ENCODE assay signal across 10 cellular contexts in genomic region chr17:27247071-27247957, GRCh38. TPM values are rescaled to one million over a fixed set of nuclear protein-coding genes. Genes with fewer than 3 reads are reported as not detected.
DNase-seq lines count a peak whose midpoint lies in the region; ATAC-seq and TF ChIP-seq lines count a peak whose summit lies in the region.
"Had no signal": no experiment of that assay in that cellular context is flagged by ENCODE, and none has a peak within 500 bp of the region (broad histone marks: within the 10 kb centered on the region; RNA-seq: fewer than 3 reads in every experiment).

No MANE protein-coding gene starts in this region.

- DNase-seq in DMS53 (lab: John Stamatoyannopoulos, UW) (peak; percentile 98), Panc1 (ENCODE audit: low read depth, low spot score) (no peak), fibroblast of gingiva (ENCODE audit: low read depth) (peak; percentile 99), pons (ENCODE audit: low spot score) (peak; percentile 76), NOMO-1 treated with dmso at 0.1 percent for 144 hours (lab: John Stamatoyannopoulos, UW; ENCODE audit: unreplicated experiment) (no peak)
- DNase-seq in activated T-cell treated with anti-CD3 and anti-CD28 coated beads, Interleukin-2, amount 50 U/mL, for 24 hours = no peak
- DNase-seq: activated naive CD8-positive, alpha-beta T cell treated with anti-CD3 and anti-CD28 coated beads, Interleukin-2, amount 10 ng/mL, durations not matched to agents 7 days and 5 days had no signal

- H3K27me3 ChIP-seq in Panc1 (ENCODE audit: control insufficient read depth, insufficient read depth, low read length) = no peaks in the 10 kb centered on the region

- no peaks in the 10 kb centered on the region for H3K9me3 Mint-ChIP-seq in activated T-cell treated with anti-CD3 and anti-CD28 coated beads, Interleukin-2, amount 50 U/mL, for 24 hours
- H3K9me3 Mint-ChIP-seq: activated naive CD8-positive, alpha-beta T cell treated with anti-CD3 and anti-CD28 coated beads, Interleukin-2, amount 10 ng/mL, durations not matched to agents 7 days and 5 days had no signal

- no peak overlapping the region for H3K27ac ChIP-seq in Panc1 (ENCODE audit: low read length)
- H3K27ac ChIP-seq: KMS-11 had no signal

- H3K4me1 Mint-ChIP-seq in activated T-cell treated with anti-CD3 and anti-CD28 coated beads, Interleukin-2, amount 50 U/mL, for 24 hours (ENCODE audit: low read depth) = peaks cover 6% of the 10 kb centered on the region

- TF ChIP-seq CTCF in Panc1 (IDR thresholded peaks at IDR 0.05) = no peak

- no peak overlapping the region for H3K4me3 ChIP-seq in Panc1 (ENCODE audit: low read depth in 2 of 2, low read length in 2 of 2)

- no peaks in the 10 kb centered on the region for H3K9me3 ChIP-seq in Panc1 (ENCODE audit: control insufficient read depth, insufficient read depth, low read depth, low read length)

- H3K36me3 ChIP-seq in Panc1 (ENCODE audit: control insufficient read depth, insufficient read depth, low read length) = no peaks in the 10 kb centered on the region

- BruUV-seq in Panc1 (replicated peaks; lab: Mats Ljungman, UMichigan) = no TSS peak

- no peak overlapping the region for H3K27ac Mint-ChIP-seq in activated T-cell treated with anti-CD3 and anti-CD28 coated beads, Interleukin-2, amount 50 U/mL, for 24 hours
- H3K27ac Mint-ChIP-seq: activated naive CD8-positive, alpha-beta T cell treated with anti-CD3 and anti-CD28 coated beads, Interleukin-2, amount 10 ng/mL, durations not matched to agents 7 days and 5 days had no signal

- H3K4me3 Mint-ChIP-seq in activated T-cell treated with anti-CD3 and anti-CD28 coated beads, Interleukin-2, amount 50 U/mL, for 24 hours = no peak overlapping the region
- H3K4me3 Mint-ChIP-seq: activated naive CD8-positive, alpha-beta T cell treated with anti-CD3 and anti-CD28 coated beads, Interleukin-2, amount 10 ng/mL, durations not matched to agents 7 days and 5 days had no signal

- POLR2A ChIA-PET in Panc1 (lab: Charles Lee) = no interaction called here

- in situ Hi-C loops in Panc1 (cut with HindIII; ENCODE audit: low pct_unique_long_range_greater_than_20kb, low sequenced_read_pairs) = loop anchor here (25.0 kb wide), 1 partner anchor 90 kb away; no protein-coding TSS in a partner anchor

- peaks cover 18% of the 10 kb centered on the region for H3K4me1 ChIP-seq in Panc1 (ENCODE audit: control insufficient read depth, insufficient read depth, low read length)

- peak; percentile 52 for ATAC-seq in Panc1
- no peak for ATAC-seq in HG03439 (IDR thresholded peaks at IDR 0.05; ENCODE audit: unreplicated experiment)
- no peak for ATAC-seq in HG03108 (IDR thresholded peaks at IDR 0.05; ENCODE audit: unreplicated experiment)

- peaks cover 40% of the 10 kb centered on the region for H3K27me3 Mint-ChIP-seq in activated T-cell treated with anti-CD3 and anti-CD28 coated beads, Interleukin-2, amount 50 U/mL, for 24 hours

- intact Hi-C loops in Panc1 (cut with micrococcal nuclease; ENCODE audit: unreplicated experiment) = loop anchor here (5.0 to 10.0 kb wide), 2 partner anchors 45 to 53 kb away; partner anchors contain the start of gene WSB1

- CTCF ChIA-PET in Panc1 (lab: Charles Lee) = no interaction called here

- H3K36me3 Mint-ChIP-seq in activated T-cell treated with anti-CD3 and anti-CD28 coated beads, Interleukin-2, amount 50 U/mL, for 24 hours (ENCODE audit: low read depth) = no peaks in the 10 kb centered on the region
- H3K36me3 Mint-ChIP-seq: activated naive CD8-positive, alpha-beta T cell treated with anti-CD3 and anti-CD28 coated beads, Interleukin-2, amount 10 ng/mL, durations not matched to agents 7 days and 5 days had no signal

RNA-seq across cellular contexts. Expression of gene WSB1, which starts 46.6 kb away (rescaled TPM):
- total RNA-seq in Panc1 (2021; ENCODE audit: unreplicated experiment) = 114 TPM
- 50.3 TPM for polyA plus RNA-seq in Panc1 (2012; ENCODE audit: insufficient read length)

Comparison
In these comparisons a context has a peak if more than half of its experiments do, and no peak if none do; other contexts are left out.
1. DNase-seq: peak in DMS53 (single experiment), fibroblast of gingiva (single experiment) and pons (single experiment); none in Panc1 (single experiment), activated T-cell treated with anti-CD3 and anti-CD28 coated beads, Interleukin-2, amount 50 U/mL, for 24 hours (single experiment) and NOMO-1 treated with dmso at 0.1 percent for 144 hours (single experiment).